ENCODE assay signal across 8 cellular contexts in the genomic region with DNA sequence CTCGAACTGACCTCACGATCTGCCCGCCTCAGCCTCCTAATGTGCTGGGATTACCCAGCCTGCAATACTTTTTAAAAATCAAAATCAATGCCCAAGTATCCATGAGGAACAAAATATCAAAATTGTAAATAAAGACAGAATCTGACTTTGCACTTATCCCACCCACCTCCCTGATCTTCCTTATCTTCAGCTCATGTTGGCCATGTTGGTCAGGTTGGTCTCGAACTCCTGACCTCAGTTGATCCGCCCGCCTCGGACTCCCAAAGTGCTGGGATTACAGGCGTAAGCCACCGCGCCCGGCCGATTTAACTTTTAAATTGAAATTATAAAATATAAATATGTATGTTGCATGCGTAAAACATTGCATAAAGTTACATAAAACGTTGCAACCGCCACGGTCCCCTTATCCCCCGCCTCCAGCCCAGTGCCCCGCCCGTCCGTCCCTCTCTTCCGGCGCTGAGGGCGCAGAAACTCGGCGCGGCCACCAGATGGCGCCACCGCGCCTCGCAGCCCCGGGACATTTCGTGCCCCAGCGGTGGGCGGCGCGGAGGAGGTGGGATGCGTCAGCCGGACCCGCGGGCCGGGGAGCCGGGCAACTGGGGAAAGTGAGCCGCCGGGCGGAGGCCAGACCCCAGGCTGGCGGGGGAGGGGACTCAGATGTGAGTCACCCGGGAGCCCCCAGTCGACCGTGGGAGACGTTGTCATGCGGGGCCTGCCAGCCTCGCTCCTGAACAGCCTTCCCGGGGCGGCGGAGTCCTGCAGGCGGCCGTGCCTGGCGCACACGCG. TPM values are rescaled to one million over a fixed set of nuclear protein-coding genes. Genes with fewer than 3 reads are reported as not detected.
DNase-seq lines count a peak whose midpoint lies in the region; ATAC-seq, FAIRE-seq and TF ChIP-seq lines count a peak whose summit lies in the region.

No MANE protein-coding gene starts in this region.

- H3K4me1 ChIP-seq in neutrophil (ENCODE audit: control insufficient read depth in 1 of 2, insufficient read depth in 1 of 2, low read depth in 1 of 2, low read length in 1 of 2), result peaks cover 36 to 40% of the 10 kb centered on the region in 2 experiments
- H3K4me1 ChIP-seq in subcutaneous abdominal adipose tissue (ENCODE audit: control insufficient read depth in 5 of 5, insufficient read depth in 5 of 5, low read length in 5 of 5), result peaks cover 7 to 43% (median 30%) of the 10 kb centered on the region in 5 donors

- peak; percentile 99 for TF ChIP-seq CTCF in neutrophil (IDR thresholded peaks at IDR 0.05)

- H3K9me3 ChIP-seq in neutrophil (no peaks in the 10 kb centered on the region), subcutaneous abdominal adipose tissue (ENCODE audit: control insufficient read depth in 5 of 5, low read length in 5 of 5) (no peaks in the 10 kb centered on the region)

- peak; percentile 29 for ATAC-seq in GM19324 (IDR thresholded peaks at IDR 0.05; ENCODE audit: low FRiP score, unreplicated experiment)

- H3K36me3 ChIP-seq in neutrophil, result peaks cover 17% of the 10 kb centered on the region
- peaks cover 0 to 8% (median 4%) of the 10 kb centered on the region in 5 donors for H3K36me3 ChIP-seq in subcutaneous abdominal adipose tissue (ENCODE audit: control insufficient read depth in 5 of 5, insufficient read depth in 5 of 5, low read length in 5 of 5)

- no peak for FAIRE-seq in frontal cortex (lab: Jason Lieb, UNC)

- peak; percentile 83 for DNase-seq in Ammon's horn (ENCODE audit: low spot score)
- peak; percentile 69 for DNase-seq in KG1 (lab: John Stamatoyannopoulos, UW)
- peak; percentile 31 for DNase-seq in SIG-M5 (lab: John Stamatoyannopoulos, UW)
- peak; percentile 72 to 80 (median 76) for DNase-seq in activated naive CD4-positive, alpha-beta T cell (lab: John Stamatoyannopoulos, UW)
- peak; percentile 86 for DNase-seq in frontal cortex (ENCODE audit: low spot score in 2 of 2)

- no peaks in the 10 kb centered on the region for H3K27me3 ChIP-seq in neutrophil
- H3K27me3 ChIP-seq in subcutaneous abdominal adipose tissue (ENCODE audit: control insufficient read depth in 5 of 5, insufficient read depth in 4 of 5, low read length in 5 of 5), result peaks cover 0 to 5% (median 0%) of the 10 kb centered on the region in 5 donors

- H3K9ac ChIP-seq in subcutaneous abdominal adipose tissue (ENCODE audit: low read length in 5 of 5), result peak overlapping the region; percentile 26 to 80 (median 68)

- H3K4me3 ChIP-seq in neutrophil (ENCODE audit: low read depth in 1 of 2, low read length in 1 of 2) (peak overlapping the region; percentile 98 to 100), subcutaneous abdominal adipose tissue (ENCODE audit: low read depth in 1 of 5, low read length in 5 of 5) (peak overlapping the region in 4 of 5 donors; percentile 66 to 72 (median 67))

- peak overlapping the region; percentile 88 for H3K27ac ChIP-seq in neutrophil
- peak overlapping the region; percentile 90 for H3K27ac ChIP-seq in subcutaneous abdominal adipose tissue (ENCODE audit: low read depth, low read length)

RNA-seq across cellular contexts. Expression of a gene that starts 1.5 kb away (rescaled TPM):
- 1.2 TPM for total RNA-seq in frontal cortex

RNA-seq across cellular contexts. Expression of a gene that starts 17.7 kb away (rescaled TPM):
- total RNA-seq in frontal cortex, result 46.9 TPM

RNA-seq across cellular contexts. Expression of a gene that starts 47.0 kb away (rescaled TPM):
- total RNA-seq in frontal cortex, result 18.3 TPM

Comparison
In these comparisons a context has a peak if more than half of its experiments do, and no peak if none do; other contexts are left out.
1. Peak in every context shown above with its lines: DNase-seq, ATAC-seq, H3K4me3 ChIP-seq and H3K27ac ChIP-seq.
2. DNase-seq: peak in every context shown above with its lines; median percentile 86 in frontal cortex; 83 in Ammon's horn; 76 in activated naive CD4-positive, alpha-beta T cell; 69 in KG1; 31 in SIG-M5.